ENCODE assay signal across 10 cellular contexts in genomic region chr10:131978851-131979250, GRCh38. TPM values are rescaled to one million over a fixed set of nuclear protein-coding genes. Genes with fewer than 3 reads are reported as not detected.
DNase-seq lines count a peak whose midpoint lies in the region; ATAC-seq and TF ChIP-seq lines count a peak whose summit lies in the region.
"Had no signal": no experiment of that assay in that cellular context is flagged by ENCODE, and none has a peak within 500 bp of the region (broad histone marks: within the 10 kb centered on the region; RNA-seq: fewer than 3 reads in every experiment).

No MANE protein-coding gene starts in this region.

- peaks cover 63% of the 10 kb centered on the region for H3K4me1 Mint-ChIP-seq in activated CD8-positive, alpha-beta T cell treated with anti-CD3 and anti-CD28 coated beads for 36 hours (ENCODE audit: low read depth)

- H3K36me3 Mint-ChIP-seq in activated CD8-positive, alpha-beta T cell treated with anti-CD3 and anti-CD28 coated beads for 36 hours (ENCODE audit: low read depth): peaks cover 72% of the 10 kb centered on the region

- no peak for DNase-seq in activated CD8-positive, alpha-beta T cell treated with anti-CD3 and anti-CD28 coated beads for 36 hours
- DNase-seq in iPS-NIHi7 (ENCODE audit: extremely low spot score) (peak; percentile 38), GM19238 (ENCODE audit: insufficient read length, low spot score) (no peak), MV-4-11 (lab: John Stamatoyannopoulos, UW) (no peak), iPS-NIHi11 (ENCODE audit: low spot score) (no peak)
- DNase-seq: NCI-H1694, T1000 had no signal

- intact Hi-C loops in activated CD8-positive, alpha-beta T cell treated with anti-CD3 and anti-CD28 coated beads for 36 hours (cut with micrococcal nuclease): no loop called here

- peaks cover 48% of the 10 kb centered on the region for H3K4me1 ChIP-seq in ACC112 (ENCODE audit: control insufficient read depth, insufficient read depth, low read length, unreplicated experiment)
- peaks cover 40% of the 10 kb centered on the region for H3K4me1 ChIP-seq in DOHH2 (ENCODE audit: control insufficient read depth, low read length)

- H3K27me3 Mint-ChIP-seq in activated CD8-positive, alpha-beta T cell treated with anti-CD3 and anti-CD28 coated beads for 36 hours: no peaks in the 10 kb centered on the region

- no peaks in the 10 kb centered on the region for H3K9me3 ChIP-seq in DOHH2 (ENCODE audit: control insufficient read depth, insufficient read depth, low read length)

- TF ChIP-seq CTCF in DOHH2 (IDR thresholded peaks at IDR 0.05; ENCODE audit: low read depth, low read length, poor library complexity, severe bottlenecking): no peak
- no peak for TF ChIP-seq CTCF in activated CD8-positive, alpha-beta T cell treated with anti-CD3 and anti-CD28 coated beads for 36 hours (IDR thresholded peaks at IDR 0.05)

- H3K4me3 Mint-ChIP-seq in activated CD8-positive, alpha-beta T cell treated with anti-CD3 and anti-CD28 coated beads for 36 hours: peak overlapping the region; percentile 91

- H3K9me3 Mint-ChIP-seq in activated CD8-positive, alpha-beta T cell treated with anti-CD3 and anti-CD28 coated beads for 36 hours: no peaks in the 10 kb centered on the region

- H3K9me2 ChIP-seq in DOHH2 (replicated peaks; ENCODE audit: control insufficient read depth, low read length): no peaks in the 10 kb centered on the region

- H3F3A ChIP-seq in DOHH2 (ENCODE audit: control insufficient read depth, insufficient read depth): no peaks in the 10 kb centered on the region

- H3K36me3 ChIP-seq in ACC112 (ENCODE audit: insufficient read depth, low read length): peaks cover 13% of the 10 kb centered on the region; the same call in 1 of the 2 replicates
- H3K36me3 ChIP-seq in DOHH2 (ENCODE audit: control insufficient read depth, low read length): peaks cover 59% of the 10 kb centered on the region

- H2AFZ ChIP-seq in ACC112 (ENCODE audit: low read length, unreplicated experiment): no peak overlapping the region

- H3K27me3 ChIP-seq in ACC112 (ENCODE audit: insufficient read depth, low read length) (no peaks in the 10 kb centered on the region), DOHH2 (ENCODE audit: control insufficient read depth, low read length) (no peaks in the 10 kb centered on the region)

- peak overlapping the region; percentile 81 for H3K27ac Mint-ChIP-seq in activated CD8-positive, alpha-beta T cell treated with anti-CD3 and anti-CD28 coated beads for 36 hours

- H3K4me2 ChIP-seq in DOHH2 (ENCODE audit: low read length): peak overlapping the region; percentile 91

- CTCF ChIA-PET in activated CD8-positive, alpha-beta T cell treated with anti-CD3 and anti-CD28 coated beads for 36 hours (lab: Charles Lee): interaction anchor here (1.5 kb wide), 1 partner anchor 93 kb away, joined by 8 read pairs; no protein-coding TSS in a partner anchor

- H3K4me3 ChIP-seq in ACC112 (ENCODE audit: low read depth, low read length): peak overlapping the region; percentile 98
- peak overlapping the region; percentile 15; the same call in 1 of the 2 replicates for H3K4me3 ChIP-seq in DOHH2 (ENCODE audit: low read length)

- H3K27ac ChIP-seq in ACC112 (ENCODE audit: low read depth, low read length): no peak overlapping the region
- no peak overlapping the region for H3K27ac ChIP-seq in DOHH2 (ENCODE audit: low read depth, low read length)

- ATAC-seq in activated CD8-positive, alpha-beta T cell treated with anti-CD3 and anti-CD28 coated beads for 36 hours: no peak
- no peak for ATAC-seq in GM21717 (IDR thresholded peaks at IDR 0.05; ENCODE audit: unreplicated experiment)

- POLR2A ChIA-PET in activated CD8-positive, alpha-beta T cell treated with anti-CD3 and anti-CD28 coated beads for 36 hours (lab: Charles Lee): no interaction called here

- peaks cover 86% of the 10 kb centered on the region for H3K79me2 ChIP-seq in ACC112 (ENCODE audit: control insufficient read depth, insufficient read depth, low read length, unreplicated experiment)
- H3K79me2 ChIP-seq in DOHH2 (ENCODE audit: control insufficient read depth, low read length): peaks cover 83% of the 10 kb centered on the region

- H4K20me1 ChIP-seq in DOHH2 (ENCODE audit: control insufficient read depth, insufficient read depth, low read depth, low read length): peaks cover 33% of the 10 kb centered on the region

RNA-seq across cellular contexts. Expression of gene BNIP3, which starts 2.9 kb away (rescaled TPM):
- 100 to 1,000 TPM; 207 to 216 TPM for total RNA-seq in activated CD8-positive, alpha-beta T cell treated with anti-CD3 and anti-CD28 coated beads for 36 hours
